Comparison of ENCODE assay signal across 3 cellular contexts in the genomic region with DNA sequence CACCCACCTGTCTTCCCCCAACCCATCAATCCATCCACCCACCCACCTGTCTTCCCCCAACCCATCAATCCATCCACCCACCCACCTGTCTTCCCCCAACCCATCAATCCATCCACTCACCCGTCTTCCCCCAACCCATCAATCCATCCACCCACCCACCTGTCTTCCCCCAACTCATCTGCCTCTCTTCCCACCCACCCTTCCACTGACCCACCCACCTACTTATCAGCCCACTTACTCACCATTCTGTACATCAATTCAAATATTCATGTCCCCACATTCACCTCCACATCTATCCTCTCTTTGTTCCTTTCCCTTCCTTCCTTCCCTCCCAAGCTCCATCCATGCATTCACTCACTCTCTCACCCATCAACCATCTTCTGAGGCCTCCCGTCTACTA. TPM values are rescaled to one million over a fixed set of nuclear protein-coding genes. Genes with fewer than 3 reads are reported as not detected.
"Had no signal": no experiment of that assay in that cellular context is flagged by ENCODE, and none has a peak within 500 bp of the region (broad histone marks: within the 10 kb centered on the region; RNA-seq: fewer than 3 reads in every experiment).

No MANE protein-coding gene starts in this region.

RNA-seq across cellular contexts. Expression of a gene that starts 6.4 kb away (rescaled TPM):
- total RNA-seq: GM23248, H4, HFFc6 had no signal

RNA-seq across cellular contexts. Expression of a gene that starts 20.4 kb away (rescaled TPM):
- total RNA-seq: GM23248, HFFc6 had no signal

RNA-seq across cellular contexts. Expression of a gene that starts 37.5 kb away (rescaled TPM):
- total RNA-seq: GM23248 had no signal
